In the genomic region with DNA sequence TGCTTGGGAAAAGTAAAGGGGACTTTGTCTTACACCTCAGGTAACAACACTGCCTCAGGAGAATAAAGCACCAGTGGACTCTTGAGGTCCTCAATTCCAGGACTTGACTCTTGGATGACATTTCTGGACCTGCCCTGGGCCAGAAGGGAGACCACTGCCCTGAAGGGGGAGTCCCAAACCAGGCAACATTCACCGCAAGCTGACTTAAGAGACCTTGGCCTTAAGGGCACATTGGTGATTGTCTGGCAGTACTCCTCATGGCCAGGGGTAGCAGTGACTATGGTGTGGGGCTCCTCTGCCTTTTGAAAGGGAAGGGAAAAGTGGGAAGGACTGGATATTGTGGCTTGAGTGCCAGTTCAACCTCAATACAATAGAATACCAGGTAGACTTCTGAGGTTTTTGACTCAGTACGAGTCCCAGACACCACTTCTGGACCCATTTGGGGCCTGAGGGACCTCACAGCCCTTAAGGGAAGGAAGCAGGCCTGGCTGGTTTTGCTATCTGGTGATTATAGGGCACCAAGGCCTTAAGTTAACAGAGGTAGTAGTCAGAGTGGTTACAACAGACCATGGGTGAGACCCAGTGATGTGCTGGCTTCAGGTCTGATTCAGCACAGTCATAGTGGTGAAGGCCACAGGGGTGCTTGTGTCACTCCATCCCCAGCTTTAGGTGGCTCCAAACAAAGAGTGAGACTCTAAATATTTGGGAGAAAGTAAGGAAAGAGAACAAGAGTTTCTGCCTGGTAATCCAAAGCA, we compare ENCODE assay signal across 17 cellular contexts.
"Had no signal": no experiment of that assay in that cellular context is flagged by ENCODE, and none has a peak within 500 bp of the region (broad histone marks: within the 10 kb centered on the region; RNA-seq: fewer than 3 reads in every experiment).

No MANE protein-coding gene starts in this region.

- H3K4me3 ChIP-seq: thyroid gland had no signal

- FAIRE-seq: islet of Langerhans had no signal

- ATAC-seq: left lobe of liver had no signal

- H3K27ac ChIP-seq: thyroid gland, VCaP had no signal

- H3K4me1 ChIP-seq: thyroid gland had no signal

- H3K27me3 ChIP-seq: thyroid gland had no signal

- DNase-seq: activated CD4-positive, alpha-beta T cell treated with anti-CD3 and anti-CD28 coated beads, Interleukin-2, amount 50 U/mL, for 4 hours; activated naive CD8-positive, alpha-beta T cell treated with anti-CD3 and anti-CD28 coated beads, Interleukin-2, amount 10 ng/mL, durations not matched to agents 7 days and 5 days; activated T-cell treated with anti-CD3 and anti-CD28 coated beads for 4 hours; amygdala; dermis blood vessel endothelial cell; effector memory CD4-positive, alpha-beta T cell; occipital lobe; retina; stimulated activated CD4-positive, alpha-beta T cell treated with anti-CD3 and anti-CD28 coated beads, Interleukin-12 subunit alpha, Interleukin-12 subunit beta, amount 100 ng/mL, for 4 hours; stimulated activated CD4-positive, alpha-beta T cell treated with anti-CD3 and anti-CD28 coated beads, Interleukin-1b, Interleukin-23, amount 100 ng/mL, for 48 hours; stimulated activated CD8-positive, alpha-beta memory T cell treated with anti-CD3 and anti-CD28 coated beads, Interleukin-4, amount 100 ng/mL, for 48 hours; stimulated activated naive CD4-positive, alpha-beta T cell treated with Interleukin-2 at 50 U/mL for 16 hours; T1000; thyroid gland had no signal

- H3K9me3 ChIP-seq: thyroid gland had no signal

- H3K36me3 ChIP-seq: thyroid gland had no signal
